9 cellular contexts compared by ENCODE assay signal in genomic region chr6:122323361-122323760, GRCh38.
DNase-seq lines count a peak whose midpoint lies in the region; ATAC-seq and TF ChIP-seq lines count a peak whose summit lies in the region.
"Had no signal": no experiment of that assay in that cellular context is flagged by ENCODE, and none has a peak within 500 bp of the region (broad histone marks: within the 10 kb centered on the region; RNA-seq: fewer than 3 reads in every experiment).

No MANE protein-coding gene starts in this region.

- no peak for TF ChIP-seq CTCF in CD14-positive monocyte (IDR thresholded peaks at IDR 0.05)

- no peak overlapping the region for H3K27ac Mint-ChIP-seq in CD14-positive monocyte
- peak overlapping the region; percentile 79 for H3K27ac Mint-ChIP-seq in activated naive CD8-positive, alpha-beta T cell treated with anti-CD3 and anti-CD28 coated beads, Interleukin-2, amount 10 ng/mL, durations not matched to agents 7 days and 5 days

- intact Hi-C loops in CD14-positive monocyte (cut with micrococcal nuclease) = no loop called here

- no peaks in the 10 kb centered on the region for H3K36me3 Mint-ChIP-seq in CD14-positive monocyte
- no peaks in the 10 kb centered on the region for H3K36me3 Mint-ChIP-seq in activated naive CD8-positive, alpha-beta T cell treated with anti-CD3 and anti-CD28 coated beads, Interleukin-2, amount 10 ng/mL, durations not matched to agents 7 days and 5 days

- peaks cover 0 to 4% (median 0%) of the 10 kb centered on the region in 7 donors for H3K9me3 Mint-ChIP-seq in CD14-positive monocyte
- peaks cover 1% of the 10 kb centered on the region for H3K9me3 Mint-ChIP-seq in activated naive CD8-positive, alpha-beta T cell treated with anti-CD3 and anti-CD28 coated beads, Interleukin-2, amount 10 ng/mL, durations not matched to agents 7 days and 5 days

- no peaks in the 10 kb centered on the region for H3K27me3 Mint-ChIP-seq in CD14-positive monocyte (ENCODE audit: low read depth in 3 of 3)
- H3K27me3 Mint-ChIP-seq in activated naive CD8-positive, alpha-beta T cell treated with anti-CD3 and anti-CD28 coated beads, Interleukin-2, amount 10 ng/mL, durations not matched to agents 7 days and 5 days = peaks cover 2% of the 10 kb centered on the region

- H3K4me3 Mint-ChIP-seq in CD14-positive monocyte = peak overlapping the region; percentile 76 to 91
- H3K4me3 Mint-ChIP-seq in activated naive CD8-positive, alpha-beta T cell treated with anti-CD3 and anti-CD28 coated beads, Interleukin-2, amount 10 ng/mL, durations not matched to agents 7 days and 5 days = peak overlapping the region; percentile 88

- H3K4me1 Mint-ChIP-seq in CD14-positive monocyte = peaks cover 10% of the 10 kb centered on the region
- peaks cover 8% of the 10 kb centered on the region for H3K4me1 Mint-ChIP-seq in activated naive CD8-positive, alpha-beta T cell treated with anti-CD3 and anti-CD28 coated beads, Interleukin-2, amount 10 ng/mL, durations not matched to agents 7 days and 5 days

- DNase-seq in CD14-positive monocyte (ENCODE audit: low spot score) (no peak), myocyte (ENCODE audit: low read depth) (peak; percentile 31), CD1c-positive myeloid dendritic cell (ENCODE audit: extremely low spot score) (no peak), GM19238 (ENCODE audit: insufficient read length, low spot score) (no peak), NCI-H2227 (lab: John Stamatoyannopoulos, UW; ENCODE audit: unreplicated experiment) (no peak), Ammon's horn (ENCODE audit: low spot score) (no peak)
- no peak for DNase-seq in activated naive CD8-positive, alpha-beta T cell treated with anti-CD3 and anti-CD28 coated beads, Interleukin-2, amount 10 ng/mL, durations not matched to agents 7 days and 5 days
- DNase-seq: T1000 had no signal

- POLR2A ChIA-PET in activated naive CD8-positive, alpha-beta T cell treated with anti-CD3 and anti-CD28 coated beads, Interleukin-2, amount 10 ng/mL, durations not matched to agents 7 days and 5 days (lab: Charles Lee) = no interaction called here

- ATAC-seq in HG02798 (IDR thresholded peaks at IDR 0.05; ENCODE audit: poor library complexity, unreplicated experiment) = peak; percentile 36
- no peak for ATAC-seq in activated naive CD8-positive, alpha-beta T cell treated with anti-CD3 and anti-CD28 coated beads, Interleukin-2, amount 10 ng/mL, durations not matched to agents 7 days and 5 days (ENCODE audit: low read depth)
